In the genomic region with DNA sequence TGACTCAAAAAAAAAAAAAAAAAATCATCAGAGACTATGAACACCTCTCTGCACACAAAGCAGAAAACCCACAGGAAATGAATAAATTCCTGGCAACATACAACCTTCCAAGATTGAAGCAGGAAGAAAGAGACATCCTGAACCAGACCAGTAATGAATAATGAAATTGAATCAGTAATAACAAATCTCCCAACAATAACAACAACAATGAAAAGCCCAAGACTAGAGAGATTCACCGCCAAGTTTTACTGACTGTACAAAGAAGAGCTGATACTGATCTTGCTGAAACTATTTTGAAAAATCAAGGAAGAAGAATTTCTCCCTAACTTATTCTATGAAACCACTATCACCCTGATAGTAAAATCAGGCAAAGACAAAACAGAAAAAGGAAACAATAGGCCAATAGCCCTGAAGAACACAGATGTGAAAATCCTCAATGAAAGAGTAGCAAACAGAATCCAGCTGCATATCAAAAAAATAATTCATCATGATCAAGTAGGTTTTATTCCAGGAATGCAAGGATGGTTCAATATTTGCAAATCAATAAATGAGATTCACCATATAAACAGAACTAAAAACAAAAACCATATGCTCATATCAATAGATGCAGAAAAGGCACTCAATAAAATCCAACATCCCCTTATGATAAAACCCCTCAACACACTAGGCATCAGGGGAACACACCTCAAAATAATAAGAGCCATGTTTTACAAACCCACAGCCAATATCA, we compare ENCODE assay signal across 23 cellular contexts.
"Had no signal": no experiment of that assay in that cellular context is flagged by ENCODE, and none has a peak within 500 bp of the region (broad histone marks: within the 10 kb centered on the region; RNA-seq: fewer than 3 reads in every experiment).

No MANE protein-coding gene starts in this region.

- DNase-seq: activated CD4-positive, alpha-beta memory T cell treated with anti-CD3 and anti-CD28 coated beads, Interleukin-2, amount 10 ng/mL, durations not matched to agents 7 days and 5 days; activated CD4-positive, alpha-beta T cell treated with anti-CD3 and anti-CD28 coated beads for 48 hours; activated CD4-positive, CD25-positive, alpha-beta regulatory T cell; activated CD8-positive, alpha-beta memory T cell treated with anti-CD3 and anti-CD28 coated beads, Interleukin-2, amount 10 ng/mL, durations not matched to agents 7 days and 5 days; activated naive CD4-positive, alpha-beta T cell; activated naive CD8-positive, alpha-beta T cell treated with anti-CD3 and anti-CD28 coated beads, Interleukin-2, amount 10 ng/mL, durations not matched to agents 7 days and 5 days; foreskin keratinocyte; glutamatergic neuron; hypothalamus; islet precursor cell; lower lobe of right lung; natural killer cell; pancreas; stimulated activated CD4-positive, alpha-beta T cell treated with anti-CD3 and anti-CD28 coated beads, Interleukin-4, amount 100 ng/mL, for 24 hours; stomach; T-helper 9 cell; trophoblast cell had no signal

- H3K4me1 ChIP-seq: esophagus muscularis mucosa, foreskin keratinocyte, lower lobe of right lung, pancreas, stomach, vagina had no signal

- FAIRE-seq: pancreas had no signal

- H3K36me3 ChIP-seq: esophagus muscularis mucosa, lower lobe of right lung, neutrophil, pancreas, stomach, vagina had no signal

- ATAC-seq: activated CD8-positive, alpha-beta memory T cell treated with anti-CD3 and anti-CD28 coated beads, Interleukin-2, amount 10 ng/mL, durations not matched to agents 7 days and 5 days; foreskin keratinocyte; lower lobe of right lung; natural killer cell; pancreas; sciatic nerve; stimulated activated effector memory CD8-positive, alpha-beta T cell treated with anti-CD3 and anti-CD28 coated beads, Interleukin-12 subunit alpha, Interleukin-12 subunit beta, amount 100 ng/mL, for 72 hours had no signal

- H3K4me3 ChIP-seq: coronary artery, esophagus muscularis mucosa, lower lobe of right lung, pancreas, stomach, vagina had no signal

- H3K27me3 ChIP-seq: esophagus muscularis mucosa, foreskin keratinocyte, neutrophil, pancreas, stomach, vagina had no signal

- H3K27ac ChIP-seq: coronary artery, esophagus muscularis mucosa, foreskin keratinocyte, lower lobe of right lung, neutrophil, pancreas, stomach, vagina had no signal
